Comparison of ENCODE assay signal across 1 cellular context in genomic region chr12:115611477-115611876, GRCh38.
TF ChIP-seq lines count a peak whose summit lies in the region.

No MANE protein-coding gene starts in this region.

TF ChIP-seq in SK-N-SH treated with all-trans-retinoic acid at 6 μM for 48 hours, 23 proteins besides CTCF, POLR2A, EP300 and RAD21 (continued from another document):
- no peak for TF ChIP-seq TSHZ2 (CRISPR knock-in tag; IDR thresholded peaks at IDR 0.05)
- no peak for TF ChIP-seq RARB (CRISPR knock-in tag; IDR thresholded peaks at IDR 0.05)
- TF ChIP-seq ZFP3 (CRISPR knock-in tag; IDR thresholded peaks at IDR 0.05), result no peak
- no peak for TF ChIP-seq ZNF565 (CRISPR knock-in tag; conservative IDR thresholded peaks at IDR 0.05; ENCODE audit: low read depth)
- TF ChIP-seq PATZ1 (CRISPR knock-in tag; IDR thresholded peaks at IDR 0.05; ENCODE audit: borderline replicate concordance), result no peak
- TF ChIP-seq CSRNP3 (CRISPR knock-in tag; IDR thresholded peaks at IDR 0.05), result no peak
